ENCODE assay signal across 25 cellular contexts in the genomic region with DNA sequence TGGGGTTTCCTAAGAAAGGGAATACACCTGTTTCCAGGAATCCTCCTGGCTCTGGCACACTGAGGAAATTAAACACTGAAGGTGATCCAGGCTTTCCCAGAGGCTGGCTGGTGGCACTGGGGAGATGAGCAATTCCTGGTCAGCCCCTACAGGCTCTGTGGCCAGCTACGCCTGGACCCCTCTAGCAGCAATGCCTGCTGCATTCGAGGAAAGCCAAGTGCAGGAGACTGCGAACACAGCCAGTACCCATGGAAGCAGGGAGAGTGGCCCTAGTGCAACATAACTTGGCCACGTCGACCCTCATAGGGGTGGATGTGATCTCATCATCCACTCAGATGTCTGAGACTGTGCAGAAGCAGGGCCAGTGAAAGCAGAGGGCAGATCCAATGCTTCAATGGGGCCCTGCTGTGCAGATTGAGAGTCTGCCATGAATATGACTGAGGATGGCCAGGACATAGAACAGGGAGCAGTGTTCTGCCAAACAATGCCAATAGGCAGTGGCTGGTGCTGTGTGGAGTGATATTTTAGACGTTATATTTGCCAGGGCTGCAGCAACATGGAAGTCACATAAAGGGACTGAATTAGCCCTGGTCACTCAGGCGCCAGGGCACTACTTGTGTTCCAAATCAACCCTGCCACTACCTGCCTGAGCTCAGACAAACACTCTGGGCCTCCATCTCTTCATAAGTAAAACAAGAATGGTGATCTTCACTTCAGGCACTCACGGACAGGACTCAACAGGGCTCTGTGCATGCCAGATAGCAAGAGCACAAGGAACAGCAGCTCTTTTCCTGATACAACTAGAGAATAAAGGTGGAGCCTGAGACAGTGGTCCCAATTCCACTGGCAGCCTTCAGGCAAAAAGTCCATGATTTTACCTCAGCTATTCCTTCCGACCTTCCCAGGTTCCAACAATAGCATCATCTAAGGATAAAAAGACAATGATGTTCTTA. TPM values are rescaled to one million over a fixed set of nuclear protein-coding genes. Genes with fewer than 3 reads are reported as not detected.
DNase-seq lines count a peak whose midpoint lies in the region; ATAC-seq, FAIRE-seq and TF ChIP-seq lines count a peak whose summit lies in the region.
"Had no signal": no experiment of that assay in that cellular context is flagged by ENCODE, and none has a peak within 500 bp of the region (broad histone marks: within the 10 kb centered on the region; RNA-seq: fewer than 3 reads in every experiment).

No MANE protein-coding gene starts in this region.

- H3K14ac ChIP-seq in H9 (ENCODE audit: insufficient read depth, low read length), result no peak overlapping the region
- H3K14ac ChIP-seq in mesenchymal stem cell (ENCODE audit: low read length in 2 of 2), result peak overlapping the region in 1 of 2 experiments; percentile 44

- H3K27ac Mint-ChIP-seq in H9, result no peak overlapping the region
- H3K27ac Mint-ChIP-seq: activated naive CD8-positive, alpha-beta T cell treated with anti-CD3 and anti-CD28 coated beads for 36 hours; CD4-positive, alpha-beta memory T cell had no signal

- TF ChIP-seq EP300 in A549 (IDR thresholded peaks at IDR 0.05), result no peak

- H4K20me1 ChIP-seq in H9 (ENCODE audit: control insufficient read depth, insufficient read depth, insufficient read length), result no peaks in the 10 kb centered on the region

- H3K9ac ChIP-seq in H9 (ENCODE audit: extremely low read depth, insufficient read length, low read length), result no peak overlapping the region
- no peak overlapping the region for H3K9ac ChIP-seq in mesenchymal stem cell (ENCODE audit: low read length)

- H3K27ac ChIP-seq in A549 (peak overlapping the region in 1 of 2 experiments; percentile 9; a peak in 1 of 6 replicates), H9 (ENCODE audit: insufficient read length, low read depth, low read length) (no peak overlapping the region), dorsolateral prefrontal cortex (peak overlapping the region in 58 of 59 donors; percentile 45 to 95 (median 82)), mesenchymal stem cell (ENCODE audit: low read length, poor library complexity, severe bottlenecking) (no peak overlapping the region), lower lobe of right lung (no peak overlapping the region)
- H3K27ac ChIP-seq: heart left ventricle, neutrophil, upper lobe of left lung had no signal

- H3K4ac ChIP-seq in H9 (ENCODE audit: low read depth, low read length) (no peak overlapping the region), mesenchymal stem cell (ENCODE audit: low read depth in 1 of 2, low read length in 2 of 2) (no peak overlapping the region)

- H3K27me3 Mint-ChIP-seq in H9 (ENCODE audit: low read depth), result peaks cover 43% of the 10 kb centered on the region

- peak overlapping the region in 1 of 2 experiments; percentile 38; a peak in 1 of 5 replicates for H3K4me3 Mint-ChIP-seq in H9
- H3K4me3 Mint-ChIP-seq: activated naive CD8-positive, alpha-beta T cell treated with anti-CD3 and anti-CD28 coated beads for 36 hours had no signal

- ATAC-seq in A549, result no peak
- no peak for ATAC-seq in GM21576 (IDR thresholded peaks at IDR 0.05; ENCODE audit: unreplicated experiment)
- ATAC-seq in lower lobe of right lung, result no peak
- ATAC-seq: heart left ventricle, right cardiac atrium had no signal

- no peaks in the 10 kb centered on the region for H3K79me1 ChIP-seq in H9 (ENCODE audit: insufficient read depth, low read depth, low read length, poor library complexity, severe bottlenecking)
- no peaks in the 10 kb centered on the region for H3K79me1 ChIP-seq in mesenchymal stem cell (replicated peaks; ENCODE audit: low read length, poor library complexity, severe bottlenecking)

- H4K5ac ChIP-seq in H9 (ENCODE audit: insufficient read length, low read depth, low read length), result no peak overlapping the region

- H2BK120ac ChIP-seq in H9 (ENCODE audit: low read depth, low read length, poor library complexity, severe bottlenecking) (no peak overlapping the region), mesenchymal stem cell (ENCODE audit: low read depth, low read length) (no peak overlapping the region)

- H2BK5ac ChIP-seq in H9 (ENCODE audit: insufficient read length, low read length), result no peak overlapping the region
- H2BK5ac ChIP-seq in mesenchymal stem cell (ENCODE audit: low read depth, low read length, poor library complexity, severe bottlenecking), result no peak overlapping the region

- H3K9me3 ChIP-seq in A549 (no peaks in the 10 kb centered on the region), H9 (ENCODE audit: control insufficient read depth, low read depth, low read length) (no peaks in the 10 kb centered on the region), mesenchymal stem cell (ENCODE audit: control insufficient read depth, low read length) (no peaks in the 10 kb centered on the region), lower lobe of right lung (no peaks in the 10 kb centered on the region)
- H3K9me3 ChIP-seq: HAP-1, heart left ventricle, neutrophil, upper lobe of left lung had no signal

- H2BK12ac ChIP-seq in H9 (ENCODE audit: insufficient read length, low read depth, low read length), result no peak overlapping the region
- H2BK12ac ChIP-seq in mesenchymal stem cell (ENCODE audit: low read length in 2 of 2), result no peak overlapping the region

- H3K18ac ChIP-seq in H9 (ENCODE audit: insufficient read length, low read depth, low read length) (no peak overlapping the region), mesenchymal stem cell (ENCODE audit: low read depth in 1 of 2, low read length in 2 of 2) (no peak overlapping the region)

- 77% methylated on average over 9 of the region's 9 CpGs for WGBS in A549 (ENCODE audit: missing lambda C conversion rate)
- WGBS in H9 (ENCODE audit: extremely low coverage, insufficient read length, low lambda C conversion rate), result no CpG with 5 or more reads among the region's 9 CpGs
- 82% methylated on average over 8 of the region's 9 CpGs for WGBS in mesenchymal stem cell

- H2AK5ac ChIP-seq in H9 (ENCODE audit: insufficient read length, low read length) (no peak overlapping the region), mesenchymal stem cell (ENCODE audit: low read length, severe bottlenecking) (no peak overlapping the region)

- H2BK15ac ChIP-seq in H9 (ENCODE audit: low read depth, low read length) (no peak overlapping the region), mesenchymal stem cell (ENCODE audit: low read depth, poor library complexity, severe bottlenecking) (no peak overlapping the region)

- no peak overlapping the region for H4K91ac ChIP-seq in H9 (ENCODE audit: insufficient read length, low read depth, low read length)
- no peak overlapping the region for H4K91ac ChIP-seq in mesenchymal stem cell (ENCODE audit: low read length)

- H2BK20ac ChIP-seq in H9 (ENCODE audit: low read depth, low read length, poor library complexity, severe bottlenecking), result no peak overlapping the region

- no peak for DNase-seq in A549 (ENCODE audit: low read depth in 1 of 2, low spot score in 1 of 2)
- peak; percentile 20 for DNase-seq in H9
- peak in 3 of 10 donors; percentile 56 to 57 (median 56) for DNase-seq in dorsolateral prefrontal cortex
- peak; percentile 39 for DNase-seq in midbrain (lab: John Stamatoyannopoulos, UW)
- no peak for DNase-seq in mesenchymal stem cell
- DNase-seq in lower lobe of right lung, result no peak
- DNase-seq in germinal center (ENCODE audit: low spot score), result no peak
- DNase-seq: activated naive CD8-positive, alpha-beta T cell treated with anti-CD3 and anti-CD28 coated beads for 36 hours; activated T-cell treated with anti-CD3 and anti-CD28 coated beads, Interleukin-2, amount 50 U/mL, for 1 hour; CD4-positive, alpha-beta memory T cell; DMS79 treated with DMSO at 0.1 percent for 48 hours; effector CD4-positive, alpha-beta T cell; NCI-H2227 treated with DMSO at 0.1 percent for 48 hours; right cardiac atrium; stimulated activated naive CD4-positive, alpha-beta T cell treated with Interleukin-2 at 50 U/mL for 16 hours; upper lobe of left lung had no signal

- H3T11ph ChIP-seq in H9 (ENCODE audit: low read length), result no peak overlapping the region

- peaks cover 0 to 2% (median 0%) of the 10 kb centered on the region in 3 experiments; a peak in 2 of 7 replicates for H3K36me3 Mint-ChIP-seq in H9 (ENCODE audit: insufficient read depth in 1 of 3, low read depth in 3 of 3)
- H3K36me3 Mint-ChIP-seq: activated naive CD8-positive, alpha-beta T cell treated with anti-CD3 and anti-CD28 coated beads for 36 hours; brain had no signal

- intact Hi-C loops in dorsolateral prefrontal cortex (cut with DNase I), result no loop called here
- intact Hi-C loops in lower lobe of right lung (cut with DNase I), result no loop called here

- TF ChIP-seq POLR2A in A549 (IDR thresholded peaks at IDR 0.05; ENCODE audit: low read length), result no peak

- H3K4me2 ChIP-seq in A549 (peak overlapping the region; percentile 40), H9 (ENCODE audit: insufficient read depth, insufficient read length, low read length) (no peak overlapping the region), mesenchymal stem cell (ENCODE audit: low read length, poor library complexity, severe bottlenecking) (no peak overlapping the region)

- TF ChIP-seq RAD21 in A549 (conservative IDR thresholded peaks at IDR 0.05 in 1 of 2, IDR thresholded peaks at IDR 0.05 in 1 of 2), result no peak

- H3K4me1 ChIP-seq in A549 (peaks cover 27% of the 10 kb centered on the region), H9 (ENCODE audit: insufficient read depth, low read length) (peaks cover 2% of the 10 kb centered on the region; the same call in 1 of the 2 replicates), mesenchymal stem cell (ENCODE audit: control insufficient read depth, insufficient read depth, low read depth, low read length) (peaks cover 2% of the 10 kb centered on the region), lower lobe of right lung (peaks cover 6% of the 10 kb centered on the region)
- H3K4me1 ChIP-seq: HAP-1 had no signal

- H2AFZ ChIP-seq in H9 (ENCODE audit: low read length) (no peak overlapping the region), mesenchymal stem cell (ENCODE audit: low read depth, low read length) (no peak overlapping the region)

- TF ChIP-seq CTCF in A549 (IDR thresholded peaks at IDR 0.05), result no peak
- TF ChIP-seq CTCF in H9 (conservative IDR thresholded peaks at IDR 0.05), result no peak
- TF ChIP-seq CTCF in dorsolateral prefrontal cortex (IDR thresholded peaks at IDR 0.05 in 54 of 56, conservative IDR thresholded peaks at IDR 0.05 in 2 of 56; ENCODE audit: low read depth in 1 of 56, partially characterized antibody in 56 of 56), result peak in 1 of 56 donors; percentile 20
- TF ChIP-seq CTCF in lower lobe of right lung (IDR thresholded peaks at IDR 0.05), result no peak

- peaks cover 32 to 39% of the 10 kb centered on the region in 2 experiments for H3K4me1 Mint-ChIP-seq in H9

- H3K23me2 ChIP-seq in H9 (ENCODE audit: insufficient read length, low read depth, low read length, poor library complexity, severe bottlenecking), result peaks cover 10% of the 10 kb centered on the region

- no peaks in the 10 kb centered on the region for H3K27me3 ChIP-seq in H9 (ENCODE audit: insufficient read depth, low read length)
- peaks cover 0 to 2% (median 0%) of the 10 kb centered on the region in 45 donors for H3K27me3 ChIP-seq in dorsolateral prefrontal cortex
- peaks cover 0 to 64% of the 10 kb centered on the region in 2 experiments for H3K27me3 ChIP-seq in mesenchymal stem cell (ENCODE audit: control insufficient read depth in 1 of 2, insufficient read depth in 1 of 2, low read length in 2 of 2)
- H3K27me3 ChIP-seq in lower lobe of right lung (ENCODE audit: low read depth), result peaks cover 10% of the 10 kb centered on the region
- H3K27me3 ChIP-seq: upper lobe of left lung had no signal

- POLR2A ChIA-PET in A549 (lab: Yijun Ruan, JAX), result no interaction called here

- H3K4me3 ChIP-seq in A549 (no peak overlapping the region), dorsolateral prefrontal cortex (peak overlapping the region in 34 of 59 donors; percentile 7 to 92 (median 79)), mesenchymal stem cell (ENCODE audit: insufficient read depth in 1 of 2, low read depth in 1 of 2, low read length in 2 of 2) (no peak overlapping the region), lower lobe of right lung (no peak overlapping the region)
- H3K4me3 ChIP-seq: HAP-1, heart left ventricle, upper lobe of left lung had no signal

- no peak for FAIRE-seq in A549 (lab: Jason Lieb, UNC)
- FAIRE-seq: islet of Langerhans had no signal

- CTCF ChIA-PET in A549 (lab: Yijun Ruan, JAX), result interaction anchor here (0.9 to 1.4 kb wide), 4 partner anchors 13 to 1275 kb away, joined by 3 to 5 read pairs (median 3); no protein-coding TSS in a partner anchor

- H3K9me3 Mint-ChIP-seq in H9, result peaks cover 5 to 9% of the 10 kb centered on the region in 2 experiments; a peak in 2 of 5 replicates
- H3K9me3 Mint-ChIP-seq: CD4-positive, alpha-beta memory T cell had no signal

- H3K79me2 ChIP-seq in H9 (ENCODE audit: insufficient read depth, low read length), result no peaks in the 10 kb centered on the region

- H3K23ac ChIP-seq in H9 (ENCODE audit: insufficient read length, low read depth, low read length) (no peak overlapping the region), mesenchymal stem cell (ENCODE audit: low read length in 2 of 2) (no peak overlapping the region)

- no peak overlapping the region for H3K56ac ChIP-seq in H9 (ENCODE audit: insufficient read length, low read depth, low read length)

- no peaks in the 10 kb centered on the region for H3K36me3 ChIP-seq in mesenchymal stem cell (ENCODE audit: control insufficient read depth in 1 of 2, insufficient read depth in 2 of 2, low read depth in 1 of 2, low read length in 2 of 2)
- H3K36me3 ChIP-seq in lower lobe of right lung, result no peaks in the 10 kb centered on the region
- H3K36me3 ChIP-seq: HAP-1, heart left ventricle, neutrophil, upper lobe of left lung had no signal

- H4K8ac ChIP-seq in H9 (replicated peaks; ENCODE audit: insufficient read length, low read depth, low read length) (no peak overlapping the region), mesenchymal stem cell (ENCODE audit: low read length) (no peak overlapping the region)

RNA-seq across cellular contexts. Expression of a gene that starts 2.4 kb away (rescaled TPM):
- polyA plus RNA-seq in A549 (2011; rRNA removed) (4.0 and 4.6 TPM in 2 replicates), A549 (2017; fragmentation: RNase III; extraction: RNeasy Plus Mini Kit Qiagen cat#74134 plus additional on column Dnase treatment) (6.8 to 8.3 TPM (median 6.9 TPM) in 3 replicates)
- polyA plus RNA-seq in A549 (2012; cell fraction: cytosol; rRNA removed), result 5.1 and 6.7 TPM in 2 replicates
- polyA plus RNA-seq in A549 (2012; cell fraction: nucleus; rRNA removed), result 6.5 and 6.7 TPM in 2 replicates
- polyA minus RNA-seq in A549 (2011; rRNA and poly(A)+ RNA removed), result 6.4 and 6.5 TPM in 2 replicates
- total RNA-seq in H9 (2021) (2.9 and 3.2 TPM in 2 replicates), dorsolateral prefrontal cortex (10 to 100 TPM in 118 of 120 experiments, 1 to 10 TPM in 2; 8.9 to 49.2 (median 18.9) TPM), lower lobe of right lung (0.38 TPM)
- 0.17 TPM for polyA plus RNA-seq in mesenchymal stem cell (2013, experiment 1 of 2)
- 0.16 TPM for polyA plus RNA-seq in mesenchymal stem cell (2013, experiment 2 of 2)
- total RNA-seq: CD4-positive, alpha-beta memory T cell; fibroblast of lung; mononuclear cell; right cardiac atrium had no signal

RNA-seq across cellular contexts. Expression of a gene that starts 33.5 kb away (rescaled TPM):
- polyA plus RNA-seq in A549 (2011; rRNA removed) (not detected in 2 replicates), A549 (2017; fragmentation: RNase III; extraction: RNeasy Plus Mini Kit Qiagen cat#74134 plus additional on column Dnase treatment) (not detected in 3 replicates)
- not detected in 2 replicates for polyA plus RNA-seq in A549 (2012; cell fraction: cytosol; rRNA removed)
- not detected in 2 replicates for polyA plus RNA-seq in A549 (2012; cell fraction: nucleus; rRNA removed)
- not detected in 2 replicates for polyA minus RNA-seq in A549 (2011; rRNA and poly(A)+ RNA removed)
- total RNA-seq in H9 (2021) (not detected in 2 replicates), dorsolateral prefrontal cortex (under 1 TPM in 1 of 120 experiments, not detected in 119; 0.11 TPM), lower lobe of right lung (not detected)
- polyA plus RNA-seq in mesenchymal stem cell (2013, experiment 1 of 2), result 0.01 TPM
- polyA plus RNA-seq in mesenchymal stem cell (2013, experiment 2 of 2), result 0.01 TPM
- total RNA-seq: activated naive CD8-positive, alpha-beta T cell treated with anti-CD3 and anti-CD28 coated beads for 36 hours; CD4-positive, alpha-beta memory T cell; fibroblast of lung; heart left ventricle; M059J; mononuclear cell; right cardiac atrium; upper lobe of left lung had no signal
- polyA plus RNA-seq: CD4-positive, alpha-beta memory T cell; fibroblast of lung; heart left ventricle; right cardiac atrium had no signal

RNA-seq across cellular contexts. Expression of a gene that starts 59.4 kb away (rescaled TPM):
- not detected in 2 replicates for polyA plus RNA-seq in A549 (2011; rRNA removed)
- not detected in 2 replicates for polyA plus RNA-seq in A549 (2012; cell fraction: cytosol; rRNA removed)
- not detected in 2 replicates for polyA plus RNA-seq in A549 (2012; cell fraction: nucleus; rRNA removed)
- not detected in 3 replicates for polyA plus RNA-seq in A549 (2017; fragmentation: RNase III; extraction: RNeasy Plus Mini Kit Qiagen cat#74134 plus additional on column Dnase treatment)
- polyA minus RNA-seq in A549 (2011; rRNA and poly(A)+ RNA removed), result not detected in 2 replicates
- not detected in 2 replicates for total RNA-seq in H9 (2021)
- total RNA-seq in dorsolateral prefrontal cortex, result under 1 TPM in 1 of 120 experiments, not detected in 119; 0.30 TPM
- polyA plus RNA-seq in mesenchymal stem cell (2013, experiment 1 of 2), result not detected
- polyA plus RNA-seq in mesenchymal stem cell (2013, experiment 2 of 2), result not detected
- total RNA-seq in lower lobe of right lung, result not detected
- total RNA-seq: activated naive CD8-positive, alpha-beta T cell treated with anti-CD3 and anti-CD28 coated beads for 36 hours; CD4-positive, alpha-beta memory T cell; fibroblast of lung; heart left ventricle; M059J; mononuclear cell; upper lobe of left lung had no signal
- polyA plus RNA-seq: CD4-positive, alpha-beta memory T cell; fibroblast of lung; heart left ventricle had no signal

Comparison
In these comparisons a context has a peak if more than half of its experiments do, and no peak if none do; other contexts are left out.
1. DNase-seq: peak in H9 (single experiment) and midbrain (single experiment); none in A549 (0 of 2), mesenchymal stem cell (single experiment), lower lobe of right lung (single experiment) and germinal center (single experiment).
2. H3K27ac ChIP-seq: peak in dorsolateral prefrontal cortex (58 of 59); none in H9 (single experiment), mesenchymal stem cell (single experiment) and lower lobe of right lung (single experiment).
3. H3K4me3 ChIP-seq: peak in dorsolateral prefrontal cortex (34 of 59); none in A549 (single experiment), mesenchymal stem cell (0 of 2) and lower lobe of right lung (single experiment).